Comparison of ENCODE assay signal across 12 cellular contexts in the genomic region with DNA sequence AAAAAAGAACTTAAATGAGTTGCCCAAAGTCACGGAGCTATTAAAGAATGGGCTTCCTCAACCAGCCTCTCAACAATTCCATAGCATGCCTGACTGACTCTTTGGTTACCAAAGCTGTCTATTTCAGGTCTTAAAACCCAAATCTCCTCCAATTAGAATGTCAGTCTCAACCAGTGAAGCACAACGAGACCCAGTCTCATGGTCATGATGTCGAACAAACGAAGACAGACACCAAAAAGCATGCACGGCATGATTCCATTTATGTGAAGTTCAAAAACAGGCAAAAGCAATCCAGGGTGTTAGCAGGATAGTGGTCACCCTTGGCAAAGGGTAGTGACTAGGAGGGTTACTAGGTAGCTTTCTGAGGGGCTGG.
"Had no signal": no experiment of that assay in that cellular context is flagged by ENCODE, and none has a peak within 500 bp of the region (broad histone marks: within the 10 kb centered on the region; RNA-seq: fewer than 3 reads in every experiment).

No MANE protein-coding gene starts in this region.

- H3K27me3 Mint-ChIP-seq: activated CD8-positive, alpha-beta memory T cell treated with anti-CD3 and anti-CD28 coated beads, Interleukin-2, amount 10 ng/mL, durations not matched to agents 7 days and 5 days; naive B cell had no signal

- H3K27ac Mint-ChIP-seq: activated CD8-positive, alpha-beta memory T cell treated with anti-CD3 and anti-CD28 coated beads, Interleukin-2, amount 10 ng/mL, durations not matched to agents 7 days and 5 days; activated naive CD4-positive, alpha-beta T cell treated with anti-CD3 and anti-CD28 coated beads, Interleukin-2, amount 10 ng/mL, durations not matched to agents 7 days and 5 days; naive B cell had no signal

- ATAC-seq: gastroesophageal sphincter, left colon had no signal

- H3K36me3 Mint-ChIP-seq: activated CD8-positive, alpha-beta memory T cell treated with anti-CD3 and anti-CD28 coated beads, Interleukin-2, amount 10 ng/mL, durations not matched to agents 7 days and 5 days; activated naive CD4-positive, alpha-beta T cell treated with anti-CD3 and anti-CD28 coated beads, Interleukin-2, amount 10 ng/mL, durations not matched to agents 7 days and 5 days; naive B cell had no signal

- H3K9me3 Mint-ChIP-seq: activated naive CD4-positive, alpha-beta T cell treated with anti-CD3 and anti-CD28 coated beads, Interleukin-2, amount 10 ng/mL, durations not matched to agents 7 days and 5 days; naive B cell had no signal

- H3K4me3 Mint-ChIP-seq: activated CD8-positive, alpha-beta memory T cell treated with anti-CD3 and anti-CD28 coated beads, Interleukin-2, amount 10 ng/mL, durations not matched to agents 7 days and 5 days; activated naive CD4-positive, alpha-beta T cell treated with anti-CD3 and anti-CD28 coated beads, Interleukin-2, amount 10 ng/mL, durations not matched to agents 7 days and 5 days; naive B cell had no signal

- H3K4me1 Mint-ChIP-seq: activated naive CD4-positive, alpha-beta T cell treated with anti-CD3 and anti-CD28 coated beads, Interleukin-2, amount 10 ng/mL, durations not matched to agents 7 days and 5 days had no signal

- H3K27ac ChIP-seq: gastroesophageal sphincter, parathyroid adenoma, sigmoid colon, tibial nerve, uterus had no signal

- DNase-seq: activated CD8-positive, alpha-beta memory T cell treated with anti-CD3 and anti-CD28 coated beads, Interleukin-2, amount 10 ng/mL, durations not matched to agents 7 days and 5 days; activated naive CD4-positive, alpha-beta T cell treated with anti-CD3 and anti-CD28 coated beads, Interleukin-2, amount 10 ng/mL, durations not matched to agents 7 days and 5 days; dermis blood vessel endothelial cell; left colon; naive B cell; substantia nigra; T-helper 2 cell; uterus had no signal
